8 cellular contexts compared by ENCODE assay signal in the genomic region with DNA sequence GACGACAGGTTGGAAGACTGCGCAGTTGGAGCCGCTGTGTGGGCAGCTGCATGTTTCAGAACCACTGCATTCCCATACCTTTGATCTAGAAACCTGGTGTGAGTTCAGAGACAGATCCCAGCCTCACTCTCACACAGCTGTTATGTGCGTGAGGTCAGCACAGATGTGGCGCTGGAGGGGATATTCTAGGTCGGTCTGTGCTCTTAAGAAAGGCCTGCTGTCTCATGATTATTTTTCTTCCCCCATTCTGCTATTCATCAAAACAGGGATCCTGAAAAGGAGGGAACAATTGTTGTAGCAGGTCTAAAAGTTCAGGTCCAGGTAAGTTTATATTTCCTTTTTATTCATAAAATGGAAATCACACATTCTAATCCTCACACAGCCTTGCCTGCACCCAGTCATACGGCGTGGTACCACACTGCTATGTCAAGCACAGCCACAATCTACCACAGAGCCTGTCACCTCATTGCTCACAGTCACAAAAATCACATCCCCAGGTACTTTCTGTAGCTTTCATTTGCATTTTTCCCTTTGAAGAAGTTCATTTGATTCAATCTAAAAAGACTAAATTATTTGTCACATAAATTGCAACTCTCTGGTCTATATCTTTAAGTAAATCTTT. TPM values are rescaled to one million over a fixed set of nuclear protein-coding genes. Genes with fewer than 3 reads are reported as not detected.
DNase-seq lines count a peak whose midpoint lies in the region; ATAC-seq and TF ChIP-seq lines count a peak whose summit lies in the region.

No MANE protein-coding gene starts in this region.

- BruUV-seq in Panc1 (replicated peaks; lab: Mats Ljungman, UMichigan), result no TSS peak

- 88 to 91% methylated on average over 8 of the region's 8 CpGs for WGBS in ectodermal cell, 2 experiments

- DNase-seq in Panc1 (ENCODE audit: low read depth, low spot score) (no peak), osteoblast (ENCODE audit: insufficient read length, low spot score, missing footprints) (no peak), NCI-H2081 (lab: John Stamatoyannopoulos, UW) (no peak), SHP77 treated with DMSO at 0.1 percent for 48 hours (lab: John Stamatoyannopoulos, UW) (no peak), T1000 (lab: John Stamatoyannopoulos, UW) (no peak)

- POLR2A ChIA-PET in Panc1 (lab: Charles Lee), result interaction anchor here (0.5 to 3.2 kb wide), 12 partner anchors 8 to 311 kb away, joined by 4 to 55 read pairs (median 6); a partner anchor contains a TSS

- H3K27me3 ChIP-seq in Panc1 (ENCODE audit: control insufficient read depth, insufficient read depth, low read length), result no peaks in the 10 kb centered on the region
- no peaks in the 10 kb centered on the region for H3K27me3 ChIP-seq in ectodermal cell (ENCODE audit: control insufficient read depth, insufficient read depth, low read length, poor library complexity, severe bottlenecking)
- no peaks in the 10 kb centered on the region for H3K27me3 ChIP-seq in osteoblast (ENCODE audit: insufficient read depth, low read length)

- CTCF ChIA-PET in Panc1 (lab: Charles Lee), result interaction anchor here (0.5 to 3.4 kb wide), 6 partner anchors 24 to 308 kb away, joined by 3 to 15 read pairs (median 4); a partner anchor contains a TSS

- H3K4me1 ChIP-seq in Panc1 (ENCODE audit: control insufficient read depth, insufficient read depth, low read length) (peaks cover 19% of the 10 kb centered on the region), ectodermal cell (ENCODE audit: control insufficient read depth, insufficient read depth, low read length) (peaks cover 4% of the 10 kb centered on the region), osteoblast (ENCODE audit: insufficient read depth, low read length) (peaks cover 28% of the 10 kb centered on the region)

- peak; percentile 12 for ATAC-seq in Panc1
- ATAC-seq in GM18502 (IDR thresholded peaks at IDR 0.05; ENCODE audit: poor library complexity, unreplicated experiment), result no peak

- peak overlapping the region; percentile 99 for H3K4me3 ChIP-seq in GM08714 (ENCODE audit: low read length)
- peak overlapping the region; percentile 35 to 49 for H3K4me3 ChIP-seq in Panc1 (ENCODE audit: low read depth in 2 of 2, low read length in 2 of 2)
- peak overlapping the region; percentile 84 for H3K4me3 ChIP-seq in ectodermal cell (ENCODE audit: insufficient read depth, low read depth, low read length)
- peak overlapping the region; percentile 85 for H3K4me3 ChIP-seq in osteoblast (ENCODE audit: insufficient read depth, low read length)

- peak overlapping the region; percentile 81 for H3K4me2 ChIP-seq in osteoblast (ENCODE audit: insufficient read depth, low read length)

- H3K27ac ChIP-seq in Panc1 (ENCODE audit: low read length) (peak overlapping the region; percentile 83), ectodermal cell (ENCODE audit: insufficient read depth, low read depth, low read length, poor library complexity, severe bottlenecking) (no peak overlapping the region), osteoblast (ENCODE audit: low read depth, low read length) (peak overlapping the region; percentile 97)

- TF ChIP-seq CTCF in Panc1 (IDR thresholded peaks at IDR 0.05) (no peak), osteoblast (IDR thresholded peaks at IDR 0.05; ENCODE audit: extremely low read depth, low read depth, low read length) (no peak)

- H4K20me1 ChIP-seq in osteoblast (ENCODE audit: insufficient read depth, low read length), result no peaks in the 10 kb centered on the region

- H3K9me3 ChIP-seq in Panc1 (ENCODE audit: control insufficient read depth, insufficient read depth, low read depth, low read length), result peaks cover 21% of the 10 kb centered on the region
- H3K9me3 ChIP-seq in ectodermal cell (ENCODE audit: control insufficient read depth, low read length), result no peaks in the 10 kb centered on the region
- H3K9me3 ChIP-seq in osteoblast (ENCODE audit: low read depth, low read length), result no peaks in the 10 kb centered on the region

- in situ Hi-C loops in Panc1 (cut with HindIII; ENCODE audit: low pct_unique_long_range_greater_than_20kb, low sequenced_read_pairs), result no loop called here

- H3K36me3 ChIP-seq in Panc1 (ENCODE audit: control insufficient read depth, insufficient read depth, low read length), result no peaks in the 10 kb centered on the region
- H3K36me3 ChIP-seq in ectodermal cell (ENCODE audit: control insufficient read depth, insufficient read depth, low read length), result no peaks in the 10 kb centered on the region
- H3K36me3 ChIP-seq in osteoblast (ENCODE audit: insufficient read depth, low read length), result no peaks in the 10 kb centered on the region

- intact Hi-C loops in Panc1 (cut with micrococcal nuclease; ENCODE audit: unreplicated experiment), result loop anchor here (5.0 kb wide), 1 partner anchor 225 kb away; no protein-coding TSS in a partner anchor

- H3K79me2 ChIP-seq in osteoblast (ENCODE audit: insufficient read depth, low read length), result peaks cover 29% of the 10 kb centered on the region

- H2AFZ ChIP-seq in osteoblast (ENCODE audit: low read length), result peak overlapping the region; percentile 100

RNA-seq across cellular contexts. Expression of a gene that starts 0.8 kb away (rescaled TPM):
- total RNA-seq in Panc1 (2021; ENCODE audit: unreplicated experiment) (68.4 TPM), osteoblast (8.7 and 8.8 TPM in 2 replicates)
- polyA plus RNA-seq in Panc1 (2012; ENCODE audit: insufficient read length), result 17.2 TPM
- 2.9 TPM for polyA plus RNA-seq in ectodermal cell (2013, experiment 1 of 4)
- 3.7 TPM for polyA plus RNA-seq in ectodermal cell (2013, experiment 2 of 4)
- 2.1 TPM for polyA plus RNA-seq in ectodermal cell (2013, experiment 3 of 4)
- polyA plus RNA-seq in ectodermal cell (2013, experiment 4 of 4), result 3.4 TPM

RNA-seq across cellular contexts. Expression of a gene that starts 26.7 kb away (rescaled TPM):
- total RNA-seq in Panc1 (2021; ENCODE audit: unreplicated experiment), result 2,386 TPM
- polyA plus RNA-seq in Panc1 (2012; ENCODE audit: insufficient read length), result 3,964 TPM
- 103 TPM for polyA plus RNA-seq in ectodermal cell (2013, experiment 1 of 4)
- polyA plus RNA-seq in ectodermal cell (2013, experiment 2 of 4), result 97.1 TPM
- polyA plus RNA-seq in ectodermal cell (2013, experiment 3 of 4), result 81.7 TPM
- 85.4 TPM for polyA plus RNA-seq in ectodermal cell (2013, experiment 4 of 4)
- total RNA-seq in osteoblast, result 89.9 and 99.5 TPM in 2 replicates

RNA-seq across cellular contexts. Expression of a gene that starts 58.3 kb away (rescaled TPM):
- total RNA-seq in Panc1 (2021; ENCODE audit: unreplicated experiment) (237 TPM), osteoblast (14.5 and 17.1 TPM in 2 replicates)
- polyA plus RNA-seq in Panc1 (2012; ENCODE audit: insufficient read length), result 49.1 TPM
- 13.8 TPM for polyA plus RNA-seq in ectodermal cell (2013, experiment 1 of 4)
- polyA plus RNA-seq in ectodermal cell (2013, experiment 2 of 4), result 15.2 TPM
- 10.6 TPM for polyA plus RNA-seq in ectodermal cell (2013, experiment 3 of 4)
- polyA plus RNA-seq in ectodermal cell (2013, experiment 4 of 4), result 9.8 TPM

Comparison
In these comparisons a context has a peak if more than half of its experiments do, and no peak if none do; other contexts are left out.
1. H3K4me3 ChIP-seq: peak in every context shown above with its lines; median percentile 99 in GM08714; 85 in osteoblast; 84 in ectodermal cell; 42 in Panc1.
2. RNA of a gene that starts 26.7 kb away (total RNA-seq): 2,386 TPM in Panc1 (single experiment); 89.9 to 99.5 TPM in osteoblast; every median in the first group is over 10 times any median in the second.
3. RNA of a gene that starts 58.3 kb away (total RNA-seq): 237 TPM in Panc1 (single experiment); 14.5 to 17.1 TPM in osteoblast; every median in the first group is over 10 times any median in the second.